ENCODE assay signal across 7 cellular contexts in the genomic region with DNA sequence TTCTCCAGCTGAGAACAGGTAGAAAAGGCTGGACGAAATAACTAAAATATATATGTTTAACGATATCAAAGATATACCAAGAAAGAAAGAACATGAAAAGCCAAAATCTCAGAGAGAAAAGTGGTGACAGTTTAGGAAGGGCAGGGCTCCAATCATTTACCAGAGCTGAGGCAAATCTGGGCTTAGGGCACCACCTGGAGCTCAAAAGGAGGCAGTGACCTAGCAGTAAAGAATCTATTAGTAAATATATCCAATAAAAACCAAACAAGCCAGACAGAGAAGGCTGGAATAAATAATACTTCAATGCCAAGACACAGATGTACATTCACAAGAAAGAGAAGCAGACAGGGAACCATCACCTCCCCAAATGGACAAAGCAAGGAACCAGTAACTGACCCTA. TPM values are rescaled to one million over a fixed set of nuclear protein-coding genes. Genes with fewer than 3 reads are reported as not detected.
DNase-seq lines count a peak whose midpoint lies in the region; ATAC-seq and TF ChIP-seq lines count a peak whose summit lies in the region.

No MANE protein-coding gene starts in this region.

- ATAC-seq in esophagus mucosa (peak; percentile 62), HG03095 (IDR thresholded peaks at IDR 0.05; ENCODE audit: unreplicated experiment) (no peak), GM21619 (IDR thresholded peaks at IDR 0.05; ENCODE audit: unreplicated experiment) (no peak)

- DNase-seq in GM12864 (ENCODE audit: low read depth) (peak; percentile 40), NCI-H1105 treated with DMSO at 0.1 percent for 48 hours (lab: John Stamatoyannopoulos, UW) (peak; percentile 64)
- peak; percentile 63 for DNase-seq in activated CD4-positive, alpha-beta T cell treated with anti-CD3 and anti-CD28 coated beads, Interleukin-2, amount 10 ng/mL, durations not matched to agents 7 days and 5 days

- TF ChIP-seq CTCF in GM12864 (IDR thresholded peaks at IDR 0.05; ENCODE audit: low read depth, low read length, missing control alignments) (peak; percentile 71), parathyroid adenoma (IDR thresholded peaks at IDR 0.05) (peak; percentile 72)

- no peaks in the 10 kb centered on the region for H3K27me3 Mint-ChIP-seq in activated CD4-positive, alpha-beta T cell treated with anti-CD3 and anti-CD28 coated beads, Interleukin-2, amount 10 ng/mL, durations not matched to agents 7 days and 5 days

- H3K9me3 Mint-ChIP-seq in activated CD4-positive, alpha-beta T cell treated with anti-CD3 and anti-CD28 coated beads, Interleukin-2, amount 10 ng/mL, durations not matched to agents 7 days and 5 days = peaks cover 16% of the 10 kb centered on the region

- H3K4me2 ChIP-seq in parathyroid adenoma (ENCODE audit: low read length) = no peak overlapping the region

- H3K4me3 Mint-ChIP-seq in activated CD4-positive, alpha-beta T cell treated with anti-CD3 and anti-CD28 coated beads, Interleukin-2, amount 10 ng/mL, durations not matched to agents 7 days and 5 days = no peak overlapping the region

- H3K9me3 ChIP-seq in parathyroid adenoma (ENCODE audit: control insufficient read depth, low read length) = no peaks in the 10 kb centered on the region

- no peaks in the 10 kb centered on the region for H3K27me3 ChIP-seq in parathyroid adenoma (ENCODE audit: control insufficient read depth, insufficient read depth, low read length)

- no peak overlapping the region for H3K27ac Mint-ChIP-seq in activated CD4-positive, alpha-beta T cell treated with anti-CD3 and anti-CD28 coated beads, Interleukin-2, amount 10 ng/mL, durations not matched to agents 7 days and 5 days

- no peak overlapping the region for H2AFZ ChIP-seq in parathyroid adenoma

- H3K4me1 Mint-ChIP-seq in activated CD4-positive, alpha-beta T cell treated with anti-CD3 and anti-CD28 coated beads, Interleukin-2, amount 10 ng/mL, durations not matched to agents 7 days and 5 days = peaks cover 3% of the 10 kb centered on the region

- POLR2A ChIA-PET in activated CD4-positive, alpha-beta T cell treated with anti-CD3 and anti-CD28 coated beads, Interleukin-2, amount 10 ng/mL, durations not matched to agents 7 days and 5 days (lab: Charles Lee) = no interaction called here

- H3K9ac ChIP-seq in parathyroid adenoma = no peak overlapping the region

- CTCF ChIA-PET in activated CD4-positive, alpha-beta T cell treated with anti-CD3 and anti-CD28 coated beads, Interleukin-2, amount 10 ng/mL, durations not matched to agents 7 days and 5 days (lab: Charles Lee) = interaction anchor here (0.6 to 1.7 kb wide), 23 partner anchors 9 to 714 kb away, joined by 3 to 9 read pairs (median 4); no protein-coding TSS in a partner anchor

- H3K36me3 Mint-ChIP-seq in activated CD4-positive, alpha-beta T cell treated with anti-CD3 and anti-CD28 coated beads, Interleukin-2, amount 10 ng/mL, durations not matched to agents 7 days and 5 days (ENCODE audit: low read depth) = peaks cover 8% of the 10 kb centered on the region

- H3K4me3 ChIP-seq in GM12864 (ENCODE audit: low read depth, low read length) (no peak overlapping the region), parathyroid adenoma (ENCODE audit: low read depth, low read length) (no peak overlapping the region)

- no peak overlapping the region for H3K27ac ChIP-seq in parathyroid adenoma

- no peaks in the 10 kb centered on the region for H3K79me2 ChIP-seq in parathyroid adenoma

- H3K36me3 ChIP-seq in parathyroid adenoma (ENCODE audit: control insufficient read depth, insufficient read depth, low read length) = no peaks in the 10 kb centered on the region

- H3K4me1 ChIP-seq in parathyroid adenoma = no peaks in the 10 kb centered on the region

RNA-seq across cellular contexts. Expression of a gene that starts 43.5 kb away (rescaled TPM):
- not detected for total RNA-seq in activated CD4-positive, alpha-beta T cell treated with anti-CD3 and anti-CD28 coated beads, Interleukin-2, amount 10 ng/mL, durations not matched to agents 7 days and 5 days
- not detected for total RNA-seq in esophagus mucosa
